Comparison of ENCODE assay signal across 8 cellular contexts in genomic region chr2:172735646-172736418, GRCh38. TPM values are rescaled to one million over a fixed set of nuclear protein-coding genes. Genes with fewer than 3 reads are reported as not detected.
DNase-seq lines count a peak whose midpoint lies in the region; ATAC-seq and TF ChIP-seq lines count a peak whose summit lies in the region.

Gene RAPGEF4, plus strand, starts transcription at chr2:172735845. Its CDS starts 139 bp downstream, at chr2:172735984.

- H2BK12ac ChIP-seq in neuronal stem cell (ENCODE audit: low read length), result no peak within 1 kb of the TSS

- peak; percentile 50 for DNase-seq in NCI-H510A (lab: John Stamatoyannopoulos, UW)
- no peak for DNase-seq in NCI-H510A treated with DMSO at 0.1 percent for 48 hours (lab: John Stamatoyannopoulos, UW)
- peak; percentile 20 for DNase-seq in SW480 (ENCODE audit: low spot score)
- peak in 1 of 2 donors; percentile 14 for DNase-seq in fibroblast of lung (ENCODE audit: low read depth in 2 of 2)
- DNase-seq in neuronal stem cell (ENCODE audit: low spot score), result peak; percentile 36

- no peak within 1 kb of the TSS for H2BK120ac ChIP-seq in neuronal stem cell (ENCODE audit: low read depth, low read length)

- H3K9ac ChIP-seq in fibroblast of lung (ENCODE audit: insufficient read depth, low read length) (no peak within 1 kb of the TSS), neuronal stem cell (ENCODE audit: low read depth, low read length, poor library complexity) (peak within 1 kb of the TSS; percentile 12)

- H2AK5ac ChIP-seq in neuronal stem cell (ENCODE audit: low read depth, low read length), result peak within 1 kb of the TSS; percentile 30

- peak within 1 kb of the TSS; percentile 29 to 49 (median 42) for H3K4me3 ChIP-seq in fibroblast of lung (replicated peaks in 1 of 4; ENCODE audit: control extremely low read depth in 1 of 4, insufficient read depth in 1 of 4, low read depth in 3 of 4, low read length in 4 of 4)
- peak within 1 kb of the TSS; percentile 46 to 84 for H3K4me3 ChIP-seq in neuronal stem cell (ENCODE audit: low read length in 2 of 2)

- H3K27ac ChIP-seq in fibroblast of lung (ENCODE audit: insufficient read depth, low read length), result no peak within 1 kb of the TSS
- H3K27ac ChIP-seq in neuronal stem cell (replicated peaks; ENCODE audit: low read length), result no peak within 1 kb of the TSS

- no peaks in the 10 kb centered on the region for H3K79me2 ChIP-seq in fibroblast of lung (ENCODE audit: control insufficient read depth, insufficient read depth, low read length)

- no peaks in the 10 kb centered on the region for H3K9me3 ChIP-seq in fibroblast of lung (ENCODE audit: control insufficient read depth, insufficient read depth, low read depth, low read length)
- H3K9me3 ChIP-seq in neuronal stem cell (replicated peaks in 1 of 2; ENCODE audit: control insufficient read depth in 2 of 2, insufficient read depth in 1 of 2, low read depth in 1 of 2, low read length in 2 of 2), result no peaks in the 10 kb centered on the region

- H4K20me1 ChIP-seq in fibroblast of lung (ENCODE audit: control insufficient read depth, extremely low read depth, insufficient read depth, low read length), result no peaks in the 10 kb centered on the region

- H2AFZ ChIP-seq in fibroblast of lung (ENCODE audit: low read length), result no peak within 1 kb of the TSS
- peak within 1 kb of the TSS; percentile 93 for H2AFZ ChIP-seq in neuronal stem cell (ENCODE audit: low read length)

- no peak for TF ChIP-seq CTCF in fibroblast of lung (conservative IDR thresholded peaks at IDR 0.05 in 1 of 2, IDR thresholded peaks at IDR 0.05 in 1 of 2; ENCODE audit: low read depth in 1 of 2, low read length in 2 of 2)

- ATAC-seq in HG03457 (IDR thresholded peaks at IDR 0.05; ENCODE audit: unreplicated experiment) (no peak), HG02623 (IDR thresholded peaks at IDR 0.05; ENCODE audit: unreplicated experiment) (no peak), GM18909 (IDR thresholded peaks at IDR 0.05; ENCODE audit: poor library complexity, unreplicated experiment) (no peak)

- peak within 1 kb of the TSS; percentile 59 for H2BK15ac ChIP-seq in neuronal stem cell (ENCODE audit: low read length)

- no peak within 1 kb of the TSS for H4K91ac ChIP-seq in neuronal stem cell (ENCODE audit: low read depth, low read length, poor library complexity)

- no peak within 1 kb of the TSS for H3K14ac ChIP-seq in neuronal stem cell (ENCODE audit: low read length)

- no peak within 1 kb of the TSS for H2BK5ac ChIP-seq in neuronal stem cell (ENCODE audit: low read length)

- H3K4me2 ChIP-seq in fibroblast of lung (ENCODE audit: extremely low read depth, insufficient read depth, low read length) (peak within 1 kb of the TSS; percentile 71), neuronal stem cell (ENCODE audit: insufficient read depth, low read length, poor library complexity, severe bottlenecking) (peak within 1 kb of the TSS; percentile 86)

- no peaks in the 10 kb centered on the region for H3K4me1 ChIP-seq in fibroblast of lung (ENCODE audit: control insufficient read depth, extremely low read depth, insufficient read depth, low read length)
- peaks cover 0 to 3% of the 10 kb centered on the region in 2 donors for H3K4me1 ChIP-seq in neuronal stem cell (ENCODE audit: control insufficient read depth in 2 of 2, insufficient read depth in 1 of 2, low read depth in 1 of 2, low read length in 2 of 2)

- no peaks in the 10 kb centered on the region for H3K79me1 ChIP-seq in neuronal stem cell (ENCODE audit: low read depth, low read length)

- no peak within 1 kb of the TSS for H4K8ac ChIP-seq in neuronal stem cell (ENCODE audit: low read depth, low read length)

- H3K4ac ChIP-seq in neuronal stem cell (ENCODE audit: low read length), result no peak within 1 kb of the TSS

- H3K27me3 ChIP-seq in fibroblast of lung (ENCODE audit: control insufficient read depth, insufficient read depth, low read length) (peaks cover 16% of the 10 kb centered on the region), neuronal stem cell (ENCODE audit: control insufficient read depth in 3 of 3, insufficient read depth in 3 of 3, low read depth in 1 of 3, low read length in 3 of 3) (peaks cover 2 to 59% (median 24%) of the 10 kb centered on the region in 3 experiments)

- peak within 1 kb of the TSS; percentile 73 for H3K18ac ChIP-seq in neuronal stem cell (ENCODE audit: low read length)

- no CpG with 5 or more reads among the region's 88 CpGs for WGBS in neuronal stem cell (ENCODE audit: extremely low coverage in 2 of 2, insufficient read length in 2 of 2, insufficient replicate concordance in 1 of 2), 2 donors

- H3K36me3 ChIP-seq in fibroblast of lung (ENCODE audit: control insufficient read depth, insufficient read depth, low read length) (no peaks in the 10 kb centered on the region), neuronal stem cell (replicated peaks in 1 of 2; ENCODE audit: control insufficient read depth in 2 of 2, insufficient read depth in 2 of 2, low read length in 2 of 2) (no peaks in the 10 kb centered on the region)

- H3K23ac ChIP-seq in neuronal stem cell (ENCODE audit: low read depth, low read length, poor library complexity), result no peak within 1 kb of the TSS

RNA-seq across cellular contexts. Expression of gene RAPGEF4, which starts in this region (rescaled TPM):
- total RNA-seq in fibroblast of lung, result 1.3 and 3.0 TPM in 2 replicates
- 0.51 and 1.4 TPM in 2 replicates for polyA plus RNA-seq in fibroblast of lung
- polyA plus RNA-seq in fibroblast of lung (2012), result 0.30 and 1.2 TPM in 2 replicates
- 0.59 and 7.7 TPM in 2 replicates for polyA minus RNA-seq in fibroblast of lung (ENCODE audit: low replicate concordance)
- polyA plus RNA-seq in neuronal stem cell (2013, experiment 1 of 2), result 0.40 TPM
- 0.18 TPM for polyA plus RNA-seq in neuronal stem cell (2013, experiment 2 of 2)
